In genomic region chr1:8902765-8903164, GRCh38 we compare ENCODE assay signal across 15 cellular contexts. TPM values are rescaled to one million over a fixed set of nuclear protein-coding genes. Genes with fewer than 3 reads are reported as not detected.
DNase-seq lines count a peak whose midpoint lies in the region; ATAC-seq, FAIRE-seq and TF ChIP-seq lines count a peak whose summit lies in the region.
"Had no signal": no experiment of that assay in that cellular context is flagged by ENCODE, and none has a peak within 500 bp of the region (broad histone marks: within the 10 kb centered on the region; RNA-seq: fewer than 3 reads in every experiment).

No MANE protein-coding gene starts in this region.

- H3K9me3 Mint-ChIP-seq in mesothelial cell of epicardium, result no peaks in the 10 kb centered on the region
- H3K9me3 Mint-ChIP-seq in GM23338, result peaks cover 9% of the 10 kb centered on the region; the same call in 1 of the 3 replicates
- no peaks in the 10 kb centered on the region for H3K9me3 Mint-ChIP-seq in glutamatergic neuron (ENCODE audit: unreplicated experiment)
- H3K9me3 Mint-ChIP-seq: central memory CD8-positive, alpha-beta T cell; natural killer cell treated with Interleukin-12 subunit alpha and Interleukin-12 subunit beta and Interleukin-15 and Interleukin-18, amount 100 ng/mL, for 72 hours had no signal

- peaks cover 5% of the 10 kb centered on the region; the same call in 1 of the 2 replicates for H3F3A ChIP-seq in GM23338 (replicated peaks; ENCODE audit: low read depth)

- no peaks in the 10 kb centered on the region for H3K36me3 Mint-ChIP-seq in mesothelial cell of epicardium
- no peaks in the 10 kb centered on the region for H3K36me3 Mint-ChIP-seq in GM23338 (ENCODE audit: low read depth)
- H3K36me3 Mint-ChIP-seq in glutamatergic neuron (ENCODE audit: unreplicated experiment), result no peaks in the 10 kb centered on the region
- H3K36me3 Mint-ChIP-seq: natural killer cell treated with Interleukin-12 subunit alpha and Interleukin-12 subunit beta and Interleukin-15 and Interleukin-18, amount 100 ng/mL, for 72 hours had no signal

- no peaks in the 10 kb centered on the region for H3K9me1 ChIP-seq in K562 (ENCODE audit: control insufficient read depth, insufficient read depth, low read length)

- H3K4me2 ChIP-seq in K562 (ENCODE audit: insufficient read depth, low read length) (no peak overlapping the region), GM23338 (no peak overlapping the region)

- H3K4me1 ChIP-seq in K562 (replicated peaks in 1 of 2; ENCODE audit: control insufficient read depth in 2 of 2, insufficient read depth in 2 of 2, low read length in 2 of 2) (peaks cover 9 to 16% of the 10 kb centered on the region in 2 experiments), HAP-1 (no peaks in the 10 kb centered on the region; the same call in 1 of the 2 replicates), GM23338 (ENCODE audit: insufficient read depth) (no peaks in the 10 kb centered on the region)

- peak overlapping the region; percentile 76 for H3K27ac Mint-ChIP-seq in mesothelial cell of epicardium
- no peak overlapping the region for H3K27ac Mint-ChIP-seq in GM23338
- no peak overlapping the region for H3K27ac Mint-ChIP-seq in glutamatergic neuron (ENCODE audit: unreplicated experiment)

- TF ChIP-seq POLR2A in K562 (conservative IDR thresholded peaks at IDR 0.05), result no peak

- CTCF ChIA-PET in BJ (lab: Yijun Ruan, JAX), result interaction anchor here (0.5 to 1.3 kb wide), 4 partner anchors 9 to 86 kb away, joined by 3 read pairs; no protein-coding TSS in a partner anchor
- CTCF ChIA-PET in K562 (lab: Yijun Ruan, JAX; ENCODE audit: low intra/inter-chr PET ratio), result no interaction called here

- H3K4me3 Mint-ChIP-seq in mesothelial cell of epicardium (no peak overlapping the region), GM23338 (no peak overlapping the region), glutamatergic neuron (ENCODE audit: unreplicated experiment) (no peak overlapping the region)
- H3K4me3 Mint-ChIP-seq: central memory CD8-positive, alpha-beta T cell; natural killer cell treated with Interleukin-12 subunit alpha and Interleukin-12 subunit beta and Interleukin-15 and Interleukin-18, amount 100 ng/mL, for 72 hours had no signal

- TF ChIP-seq EP300 in K562 (IDR thresholded peaks at IDR 0.05; ENCODE audit: low read length), result no peak

- no peaks in the 10 kb centered on the region for H4K20me1 ChIP-seq in K562 (replicated peaks; ENCODE audit: control insufficient read depth, insufficient read depth, low read length)
- H4K20me1 ChIP-seq in GM23338 (replicated peaks; ENCODE audit: insufficient read depth), result no peaks in the 10 kb centered on the region

- H3K4me1 Mint-ChIP-seq in mesothelial cell of epicardium (peaks cover 33% of the 10 kb centered on the region), GM23338 (peaks cover 3% of the 10 kb centered on the region; the same call in 2 of the 3 replicates), glutamatergic neuron (ENCODE audit: low read depth, unreplicated experiment) (no peaks in the 10 kb centered on the region)

- H3K27me3 ChIP-seq in BJ (ENCODE audit: control insufficient read depth, insufficient read depth, low read length) (no peaks in the 10 kb centered on the region), K562 (ENCODE audit: control insufficient read depth in 2 of 2, insufficient read depth in 2 of 2, low read length in 2 of 2) (no peaks in the 10 kb centered on the region), HAP-1 (ENCODE audit: low read depth) (no peaks in the 10 kb centered on the region), GM23338 (ENCODE audit: insufficient read depth) (no peaks in the 10 kb centered on the region)

- H2AFZ ChIP-seq in K562 (ENCODE audit: low read depth, low read length), result peak overlapping the region; percentile 48
- H2AFZ ChIP-seq in GM23338, result no peak overlapping the region

- H3K36me3 ChIP-seq in BJ (ENCODE audit: control insufficient read depth, insufficient read depth, low read length), result no peaks in the 10 kb centered on the region
- H3K36me3 ChIP-seq in K562 (ENCODE audit: control insufficient read depth, insufficient read depth, low read length), result no peaks in the 10 kb centered on the region
- H3K36me3 ChIP-seq in HAP-1 (replicated peaks), result no peaks in the 10 kb centered on the region
- no peaks in the 10 kb centered on the region for H3K36me3 ChIP-seq in GM23338 (ENCODE audit: insufficient read depth)

- H3K9me2 ChIP-seq in GM23338 (ENCODE audit: insufficient read depth), result 0 out of 2 replicates have a peak, but pooled peaks cover 3% of the 10 kb centered on the region

- ATAC-seq in K562 (peak; percentile 36), GM23338 (no peak)
- ATAC-seq: natural killer cell treated with Interleukin-12 subunit alpha and Interleukin-12 subunit beta and Interleukin-15 and Interleukin-18, amount 100 ng/mL, for 72 hours; stimulated activated naive CD8-positive, alpha-beta T cell treated with anti-CD3 and anti-CD28 coated beads, Interleukin-15, Interleukin-2, amounts not matched to agents 100 U/mL and 50 U/mL, for 24 hours had no signal

- H3K9me3 ChIP-seq in K562 (replicated peaks; ENCODE audit: control insufficient read depth, insufficient read depth, low read depth, low read length), result peaks cover 6% of the 10 kb centered on the region
- no peaks in the 10 kb centered on the region for H3K9me3 ChIP-seq in HAP-1

- in situ Hi-C loops in K562 (cut with MboI) (no loop called here), HAP-1 (cut with MboI; ENCODE audit: low sequenced_read_pairs) (no loop called here)

- no peak overlapping the region for H3K27ac ChIP-seq in K562 (ENCODE audit: extremely low read depth, low read depth, low read length)
- H3K27ac ChIP-seq in GM23338 (ENCODE audit: low read depth), result no peak overlapping the region

- TF ChIP-seq CTCF in BJ (IDR thresholded peaks at IDR 0.05; ENCODE audit: insufficient read depth, low read depth, low read length) (peak; percentile 53), K562 (IDR thresholded peaks at IDR 0.05 in 2 of 3, conservative IDR thresholded peaks at IDR 0.05 in 1 of 3; ENCODE audit: insufficient read depth in 2 of 3, low read depth in 1 of 3, low read length in 3 of 3) (no peak), mesothelial cell of epicardium (IDR thresholded peaks at IDR 0.05; ENCODE audit: unreplicated experiment) (no peak), GM23338 (conservative IDR thresholded peaks at IDR 0.05; ENCODE audit: low read depth in 2 of 2) (no peak), glutamatergic neuron (IDR thresholded peaks at IDR 0.05; ENCODE audit: partially characterized antibody, unreplicated experiment) (no peak)

- intact Hi-C loops in K562 (cut with micrococcal nuclease), result loop anchor here (10.0 kb wide), 1 partner anchor 48 kb away; no protein-coding TSS in a partner anchor

- FAIRE-seq in K562 (lab: Jason Lieb, UNC), result no peak

- H3K4me3 ChIP-seq in BJ (ENCODE audit: low read depth, low read length) (no peak overlapping the region), K562 (no peak overlapping the region), HAP-1 (no peak overlapping the region), GM23338 (no peak overlapping the region)

- H3K79me2 ChIP-seq in K562 (ENCODE audit: control insufficient read depth, insufficient read depth, low read length) (no peaks in the 10 kb centered on the region), GM23338 (replicated peaks; ENCODE audit: insufficient read depth) (no peaks in the 10 kb centered on the region)

- no peaks in the 10 kb centered on the region for H3K27me3 Mint-ChIP-seq in mesothelial cell of epicardium (ENCODE audit: low read depth)
- H3K27me3 Mint-ChIP-seq in GM23338 (ENCODE audit: insufficient read depth, low read depth, poor library complexity), result peaks cover 4% of the 10 kb centered on the region
- H3K27me3 Mint-ChIP-seq in glutamatergic neuron (ENCODE audit: unreplicated experiment), result peaks cover 2% of the 10 kb centered on the region
- H3K27me3 Mint-ChIP-seq: central memory CD8-positive, alpha-beta T cell; natural killer cell treated with Interleukin-12 subunit alpha and Interleukin-12 subunit beta and Interleukin-15 and Interleukin-18, amount 100 ng/mL, for 72 hours had no signal

- BruUV-seq in K562 (replicated peaks; lab: Mats Ljungman, UMichigan), result no TSS peak

- DNase-seq in BJ (ENCODE audit: low read depth) (peak; percentile 8), LHCN-M2 (ENCODE audit: low read depth) (peak; percentile 44), K562 (ENCODE audit: extremely low read depth in 1 of 4, low spot score in 3 of 4) (peak in 1 of 4 experiments; percentile 23), mesothelial cell of epicardium (ENCODE audit: low spot score in 2 of 2, unreplicated experiment in 2 of 2) (no peak), HAP-1 (ENCODE audit: low spot score in 2 of 2) (no peak), GM23338 (ENCODE audit: low spot score) (no peak), glutamatergic neuron (no peak)
- DNase-seq in activated CD8-positive, alpha-beta memory T cell treated with anti-CD3 and anti-CD28 coated beads, Interleukin-2, amount 50 U/mL, for 48 hours, result no peak
- DNase-seq: activated CD4-positive, CD25-positive, alpha-beta regulatory T cell treated with anti-CD3 and anti-CD28 coated beads, Interleukin-2, amount 50 U/mL, for 72 hours; GDM1; NCI-H2029 treated with DMSO at 0.1 percent for 48 hours; OCI-M1; stimulated activated naive CD8-positive, alpha-beta T cell treated with anti-CD3 and anti-CD28 coated beads, Interleukin-15, Interleukin-2, amounts not matched to agents 100 U/mL and 50 U/mL, for 24 hours had no signal

- H3K9ac ChIP-seq in K562 (ENCODE audit: insufficient read depth in 1 of 2, low read depth in 2 of 2, low read length in 2 of 2), result no peak overlapping the region

- TF ChIP-seq RAD21 in K562 (CRISPR knock-in tag; conservative IDR thresholded peaks at IDR 0.05 in 1 of 2, IDR thresholded peaks at IDR 0.05 in 1 of 2), result no peak

- POLR2A ChIA-PET in BJ (lab: Charles Lee), result no interaction called here
- POLR2A ChIA-PET in K562 (lab: Yijun Ruan, JAX), result interaction anchor here (0.6 kb wide), 1 partner anchor 35 kb away, joined by 3 read pairs; no protein-coding TSS in a partner anchor

- 12% methylated on average over 5 of the region's 5 CpGs for WGBS in K562 (ENCODE audit: insufficient coverage, low coverage, missing lambda C conversion rate)

RNA-seq across cellular contexts. Expression of gene ENO1, which starts 24.3 kb away (rescaled TPM):
- 1,727 and 2,253 TPM in 2 replicates for polyA plus RNA-seq in BJ (2011; rRNA removed)
- 897 and 1,451 TPM in 2 replicates for polyA minus RNA-seq in BJ (2011; rRNA and poly(A)+ RNA removed)
- total RNA-seq in LHCN-M2 (2014; rRNA removed), result 2,184 and 2,442 TPM in 2 replicates
- 2,381 TPM for polyA plus RNA-seq in LHCN-M2 (2012)
- total RNA-seq in K562 (2011; cell fraction: chromatin; rRNA removed; ENCODE audit: low replicate concordance), result 790 and 1,193 TPM in 2 replicates
- 1,022 and 1,050 TPM in 2 replicates for total RNA-seq in K562 (2011; cell fraction: nucleolus; rRNA removed)
- total RNA-seq in K562 (2011; cell fraction: nucleoplasm; rRNA removed), result 987 and 1,019 TPM in 2 replicates
- total RNA-seq in K562 (2014; rRNA removed), result 2,617 and 2,757 TPM in 2 replicates
- 2,118 and 2,410 TPM in 2 replicates for total RNA-seq in K562 (2014; rRNA removed; fragmentation: Illumina TruSeq; extraction: Trizol)
- 2,997 and 3,044 TPM in 2 replicates for total RNA-seq in K562 (2015; rRNA removed; fragmentation: Illumina TruSeq; extraction: Trizol)
- total RNA-seq in K562 (2021), result 2,642 and 2,717 TPM in 2 replicates
- polyA plus RNA-seq in K562 (2011; rRNA removed), result 3,253 and 3,807 TPM in 2 replicates
- polyA plus RNA-seq in K562 (2011; cell fraction: cytosol; rRNA removed), result 3,902 and 3,930 TPM in 2 replicates
- 1,435 and 2,014 TPM in 2 replicates for polyA plus RNA-seq in K562 (2011; cell fraction: nucleus; rRNA removed)
- 2,677 and 3,119 TPM in 2 replicates for polyA plus RNA-seq in K562 (2012)
- polyA plus RNA-seq in K562 (2014; fragmentation: Illumina TruSeq; extraction: Trizol), result 2,868 and 3,193 TPM in 2 replicates
- polyA plus RNA-seq in K562 (2014; fragmentation: Nextera tagmentation; extraction: Ambion mirVana), result 1,000 to 10,000 TPM; 6,249 to 7,472 TPM
- polyA plus RNA-seq in K562 (2014; rRNA removed), result 2,249 and 2,310 TPM in 2 replicates
- polyA minus RNA-seq in K562 (2011; rRNA and poly(A)+ RNA removed), result 3,327 and 3,913 TPM in 2 replicates
- polyA minus RNA-seq in K562 (2011; cell fraction: cytosol; rRNA and poly(A)+ RNA removed), result 2,697 and 3,181 TPM in 2 replicates
- polyA minus RNA-seq in K562 (2011; cell fraction: nucleus; rRNA and poly(A)+ RNA removed), result 390 and 803 TPM in 2 replicates
- total RNA-seq in mesothelial cell of epicardium, result 1,024 to 1,067 TPM (median 1,030 TPM) in 3 replicates
- 1,517 and 1,831 TPM in 2 replicates for total RNA-seq in GM23338 (2014; rRNA removed; shearing (Covaris generic))
- 882 and 910 TPM in 2 replicates for polyA plus RNA-seq in GM23338 (2016; fragmentation: Nextera tagmentation; extraction: Ambion mirVana)
- 357 TPM for total RNA-seq in glutamatergic neuron (ENCODE audit: unreplicated experiment)

RNA-seq across cellular contexts. Expression of gene CA6, which starts 42.9 kb away (rescaled TPM):
- polyA plus RNA-seq in BJ (2011; rRNA removed), result not detected in 2 replicates
- polyA minus RNA-seq in BJ (2011; rRNA and poly(A)+ RNA removed), result not detected in 2 replicates
- not detected in 2 replicates for total RNA-seq in LHCN-M2 (2014; rRNA removed)
- not detected for polyA plus RNA-seq in LHCN-M2 (2012)
- not detected in 2 replicates for total RNA-seq in K562 (2011; cell fraction: chromatin; rRNA removed; ENCODE audit: low replicate concordance)
- total RNA-seq in K562 (2011; cell fraction: nucleolus; rRNA removed), result not detected in 2 replicates
- not detected in 2 replicates for total RNA-seq in K562 (2011; cell fraction: nucleoplasm; rRNA removed)
- total RNA-seq in K562 (2014; rRNA removed), result not detected in 2 replicates
- total RNA-seq in K562 (2014; rRNA removed; fragmentation: Illumina TruSeq; extraction: Trizol), result not detected in 2 replicates
- total RNA-seq in K562 (2015; rRNA removed; fragmentation: Illumina TruSeq; extraction: Trizol), result not detected in 2 replicates
- total RNA-seq in K562 (2021), result not detected in 2 replicates
- polyA plus RNA-seq in K562 (2011; rRNA removed), result not detected in 2 replicates
- polyA plus RNA-seq in K562 (2011; cell fraction: cytosol; rRNA removed), result not detected in 2 replicates
- polyA plus RNA-seq in K562 (2011; cell fraction: nucleus; rRNA removed), result not detected in 2 replicates
- polyA plus RNA-seq in K562 (2012), result not detected in 2 replicates
- polyA plus RNA-seq in K562 (2014; fragmentation: Illumina TruSeq; extraction: Trizol), result not detected in 2 replicates
- polyA plus RNA-seq in K562 (2014; fragmentation: Nextera tagmentation; extraction: Ambion mirVana), result not detected
- polyA plus RNA-seq in K562 (2014; rRNA removed), result not detected in 2 replicates
- not detected in 2 replicates for polyA minus RNA-seq in K562 (2011; rRNA and poly(A)+ RNA removed)
- not detected in 2 replicates for polyA minus RNA-seq in K562 (2011; cell fraction: cytosol; rRNA and poly(A)+ RNA removed)
- polyA minus RNA-seq in K562 (2011; cell fraction: nucleus; rRNA and poly(A)+ RNA removed), result not detected in 2 replicates
- not detected in 3 replicates for total RNA-seq in mesothelial cell of epicardium
- not detected in 2 replicates for total RNA-seq in GM23338 (2014; rRNA removed; shearing (Covaris generic))
- not detected in 2 replicates for polyA plus RNA-seq in GM23338 (2016; fragmentation: Nextera tagmentation; extraction: Ambion mirVana)
- total RNA-seq in glutamatergic neuron (ENCODE audit: unreplicated experiment), result not detected
- total RNA-seq: natural killer cell treated with Interleukin-12 subunit alpha and Interleukin-12 subunit beta and Interleukin-15 and Interleukin-18, amount 100 ng/mL, for 72 hours had no signal

Comparison
In these comparisons a context has a peak if more than half of its experiments do, and no peak if none do; other contexts are left out.
1. DNase-seq: peak in BJ (single experiment) and LHCN-M2 (single experiment); none in mesothelial cell of epicardium (0 of 2), HAP-1 (0 of 2), GM23338 (single experiment), activated CD8-positive, alpha-beta memory T cell treated with anti-CD3 and anti-CD28 coated beads, Interleukin-2, amount 50 U/mL, for 48 hours (single experiment) and glutamatergic neuron (single experiment).